31 cellular contexts compared by ENCODE assay signal in genomic region chr14:65425885-65426284, GRCh38. TPM values are rescaled to one million over a fixed set of nuclear protein-coding genes. Genes with fewer than 3 reads are reported as not detected.
DNase-seq lines count a peak whose midpoint lies in the region; ATAC-seq, FAIRE-seq and TF ChIP-seq lines count a peak whose summit lies in the region.
"Had no signal": no experiment of that assay in that cellular context is flagged by ENCODE, and none has a peak within 500 bp of the region (broad histone marks: within the 10 kb centered on the region; RNA-seq: fewer than 3 reads in every experiment).

No MANE protein-coding gene starts in this region.

- no peak overlapping the region for H3K4me2 ChIP-seq in astrocyte (ENCODE audit: low read length)

- H2AFZ ChIP-seq in astrocyte (ENCODE audit: low read depth, low read length), result no peak overlapping the region

- peak overlapping the region; percentile 66 to 75 for H3K27ac Mint-ChIP-seq in natural killer cell treated with Interleukin-12 subunit alpha and Interleukin-12 subunit beta and Interleukin-15 and Interleukin-18, amount 100 ng/mL, for 72 hours
- H3K27ac Mint-ChIP-seq in natural killer cell (no peak overlapping the region), astrocyte (ENCODE audit: unreplicated experiment) (peak overlapping the region; percentile 54)
- H3K27ac Mint-ChIP-seq: activated CD4-positive, alpha-beta memory T cell treated with anti-CD3 and anti-CD28 coated beads, Interleukin-2, amount 10 ng/mL, durations not matched to agents 7 days and 5 days; WTC11 had no signal

- H3K27me3 ChIP-seq in astrocyte (ENCODE audit: insufficient read depth, low read length) (no peaks in the 10 kb centered on the region), thyroid gland (no peaks in the 10 kb centered on the region)
- H3K27me3 ChIP-seq: adrenal gland, BE2C, Peyer's patch had no signal

- H3K27me3 Mint-ChIP-seq in natural killer cell treated with Interleukin-12 subunit alpha and Interleukin-12 subunit beta and Interleukin-15 and Interleukin-18, amount 100 ng/mL, for 72 hours, result no peaks in the 10 kb centered on the region
- H3K27me3 Mint-ChIP-seq in natural killer cell (ENCODE audit: low read depth in 2 of 2), result no peaks in the 10 kb centered on the region
- H3K27me3 Mint-ChIP-seq in astrocyte (ENCODE audit: low read depth, unreplicated experiment), result no peaks in the 10 kb centered on the region
- H3K27me3 Mint-ChIP-seq: activated CD4-positive, alpha-beta memory T cell treated with anti-CD3 and anti-CD28 coated beads, Interleukin-2, amount 10 ng/mL, durations not matched to agents 7 days and 5 days; brain; naive B cell had no signal

- TF ChIP-seq POLR2A in GM12892 (IDR thresholded peaks at IDR 0.05; ENCODE audit: low read depth, low read length) (no peak), thyroid gland (IDR thresholded peaks at IDR 0.05) (no peak)

- peaks cover 14% of the 10 kb centered on the region for H3K4me1 ChIP-seq in astrocyte (ENCODE audit: insufficient read depth, low read length)
- H3K4me1 ChIP-seq in thyroid gland, result peaks cover 13 to 31% of the 10 kb centered on the region in 2 donors
- H3K4me1 ChIP-seq: adrenal gland, BE2C, Peyer's patch, prostate gland had no signal

- H3K9ac ChIP-seq in astrocyte (ENCODE audit: low read length), result no peak overlapping the region

- H4K20me1 ChIP-seq in astrocyte (ENCODE audit: insufficient read depth, low read length), result peaks cover 6% of the 10 kb centered on the region

- TF ChIP-seq CTCF in natural killer cell (IDR thresholded peaks at IDR 0.05) (no peak), astrocyte (IDR thresholded peaks at IDR 0.05; ENCODE audit: insufficient read depth, low read depth, low read length) (no peak), thyroid gland (IDR thresholded peaks at IDR 0.05) (no peak)

- H3K9me3 Mint-ChIP-seq in natural killer cell treated with Interleukin-12 subunit alpha and Interleukin-12 subunit beta and Interleukin-15 and Interleukin-18, amount 100 ng/mL, for 72 hours, result no peaks in the 10 kb centered on the region
- no peaks in the 10 kb centered on the region for H3K9me3 Mint-ChIP-seq in natural killer cell
- no peaks in the 10 kb centered on the region for H3K9me3 Mint-ChIP-seq in astrocyte (ENCODE audit: unreplicated experiment)
- H3K9me3 Mint-ChIP-seq: activated CD4-positive, alpha-beta memory T cell treated with anti-CD3 and anti-CD28 coated beads, Interleukin-2, amount 10 ng/mL, durations not matched to agents 7 days and 5 days; naive B cell; WTC11 had no signal

- 91 to 93% methylated on average over 6 of the region's 6 CpGs for WGBS in thyroid gland, 2 donors

- no peak for DNase-seq in natural killer cell treated with Interleukin-12 subunit alpha and Interleukin-12 subunit beta and Interleukin-15 and Interleukin-18, amount 100 ng/mL, for 72 hours (ENCODE audit: low spot score)
- DNase-seq in natural killer cell (no peak), astrocyte (ENCODE audit: low read depth) (no peak), EL (no peak), GM12892 (ENCODE audit: insufficient read length) (no peak), thyroid gland (no peak)
- DNase-seq: activated CD4-positive, alpha-beta memory T cell treated with anti-CD3 and anti-CD28 coated beads, Interleukin-2, amount 10 ng/mL, durations not matched to agents 7 days and 5 days; activated gamma-delta T cell treated with Interleukin-2 at 50 U/mL for 16 hours; adrenal gland; BE2C; COR-L47; DMS79 treated with DMSO at 0.1 percent for 48 hours; KBM-7; left ventricle myocardium inferior; MM.1S; naive B cell; NCI-H1417 treated with DMSO at 0.1 percent for 48 hours; NCI-H2081 treated with DMSO at 0.1 percent for 48 hours; NCI-H226; NCI-H69; nucleus accumbens; Peyer's patch; SHP77 treated with DMSO at 0.1 percent for 48 hours; stimulated activated naive CD8-positive, alpha-beta T cell treated with anti-CD3 and anti-CD28 coated beads, Interleukin-15, Interleukin-2, amounts not matched to agents 100 U/mL and 50 U/mL, for 24 hours; SW 1271; T1000 had no signal

- intact Hi-C loops in natural killer cell (cut with micrococcal nuclease) (no loop called here), thyroid gland (cut with DNase I) (no loop called here)

- peak overlapping the region; percentile 78 for H3K4me3 Mint-ChIP-seq in natural killer cell treated with Interleukin-12 subunit alpha and Interleukin-12 subunit beta and Interleukin-15 and Interleukin-18, amount 100 ng/mL, for 72 hours
- H3K4me3 Mint-ChIP-seq in natural killer cell (no peak overlapping the region), astrocyte (ENCODE audit: unreplicated experiment) (no peak overlapping the region)
- H3K4me3 Mint-ChIP-seq: activated CD4-positive, alpha-beta memory T cell treated with anti-CD3 and anti-CD28 coated beads, Interleukin-2, amount 10 ng/mL, durations not matched to agents 7 days and 5 days; brain; naive B cell; WTC11 had no signal

- H3K27ac ChIP-seq in astrocyte (ENCODE audit: low read depth, low read length), result no peak overlapping the region
- no peak overlapping the region for H3K27ac ChIP-seq in thyroid gland
- H3K27ac ChIP-seq: adrenal gland, left ventricle myocardium inferior, Peyer's patch, prostate gland had no signal

- peaks cover 5% of the 10 kb centered on the region for H3K36me3 Mint-ChIP-seq in natural killer cell treated with Interleukin-12 subunit alpha and Interleukin-12 subunit beta and Interleukin-15 and Interleukin-18, amount 100 ng/mL, for 72 hours
- H3K36me3 Mint-ChIP-seq in natural killer cell (no peaks in the 10 kb centered on the region), astrocyte (ENCODE audit: low read depth, unreplicated experiment) (peaks cover 2% of the 10 kb centered on the region)
- H3K36me3 Mint-ChIP-seq: naive B cell, WTC11 had no signal

- H3K4me1 Mint-ChIP-seq in natural killer cell treated with Interleukin-12 subunit alpha and Interleukin-12 subunit beta and Interleukin-15 and Interleukin-18, amount 100 ng/mL, for 72 hours (ENCODE audit: low read depth in 2 of 2), result peaks cover 13 to 33% of the 10 kb centered on the region in 2 donors
- peaks cover 4 to 13% of the 10 kb centered on the region in 2 donors for H3K4me1 Mint-ChIP-seq in natural killer cell
- H3K4me1 Mint-ChIP-seq in astrocyte (ENCODE audit: low read depth, unreplicated experiment), result peaks cover 19% of the 10 kb centered on the region

- H3K4me3 ChIP-seq in astrocyte (ENCODE audit: insufficient read depth, low read depth, low read length) (no peak overlapping the region), thyroid gland (replicated peaks in 1 of 3) (no peak overlapping the region)
- H3K4me3 ChIP-seq: adrenal gland, left ventricle myocardium inferior, Peyer's patch, prostate gland had no signal

- peak in 1 of 2 donors; percentile 79 for ATAC-seq in natural killer cell treated with Interleukin-12 subunit alpha and Interleukin-12 subunit beta and Interleukin-15 and Interleukin-18, amount 100 ng/mL, for 72 hours
- ATAC-seq in natural killer cell (no peak), HG03175 (IDR thresholded peaks at IDR 0.05; ENCODE audit: unreplicated experiment) (peak; percentile 50)
- ATAC-seq: stimulated activated naive CD8-positive, alpha-beta T cell treated with anti-CD3 and anti-CD28 coated beads, Interleukin-15, Interleukin-2, amounts not matched to agents 100 U/mL and 50 U/mL, for 24 hours; WTC11 had no signal

- peaks cover 93% of the 10 kb centered on the region for H3K79me2 ChIP-seq in astrocyte (ENCODE audit: insufficient read depth, low read length)

- H3K36me3 ChIP-seq in astrocyte (ENCODE audit: insufficient read depth, low read length) (no peaks in the 10 kb centered on the region), thyroid gland (no peaks in the 10 kb centered on the region)
- H3K36me3 ChIP-seq: adrenal gland, BE2C, left ventricle myocardium inferior, Peyer's patch, prostate gland had no signal

- no peaks in the 10 kb centered on the region for H3K9me3 ChIP-seq in astrocyte (ENCODE audit: insufficient read depth, low read depth, low read length)
- H3K9me3 ChIP-seq in thyroid gland, result no peaks in the 10 kb centered on the region
- H3K9me3 ChIP-seq: adrenal gland, BE2C, left ventricle myocardium inferior, Peyer's patch, prostate gland had no signal

- FAIRE-seq in astrocyte (lab: Jason Lieb, UNC) (no peak), GM12892 (lab: Jason Lieb, UNC) (no peak)
- FAIRE-seq: H1 had no signal

RNA-seq across cellular contexts. Expression of gene FUT8, which starts 13.4 kb away (rescaled TPM):
- total RNA-seq in natural killer cell treated with Interleukin-12 subunit alpha and Interleukin-12 subunit beta and Interleukin-15 and Interleukin-18, amount 100 ng/mL, for 72 hours, result 100 to 1,000 TPM in 1 of 2 donors, 10 to 100 TPM in 1; 73.0 to 139 TPM
- total RNA-seq in natural killer cell (10 to 100 TPM; 20.7 to 29.2 (median 21.2) TPM), astrocyte (52.7 and 57.4 TPM in 2 replicates), thyroid gland (10 to 100 TPM; 29.2 to 55.5 (median 41.1) TPM)
- polyA plus RNA-seq in GM12892 (2012; ENCODE audit: missing spikeins), result 44.2 TPM

Comparison
In these comparisons a context has a peak if more than half of its experiments do, and no peak if none do; other contexts are left out.
1. H3K27ac Mint-ChIP-seq: peak in natural killer cell treated with Interleukin-12 subunit alpha and Interleukin-12 subunit beta and Interleukin-15 and Interleukin-18, amount 100 ng/mL, for 72 hours (2 of 2) and astrocyte (single experiment); none in natural killer cell (0 of 2).